Comparison of ENCODE assay signal across 2 cellular contexts in the genomic region with DNA sequence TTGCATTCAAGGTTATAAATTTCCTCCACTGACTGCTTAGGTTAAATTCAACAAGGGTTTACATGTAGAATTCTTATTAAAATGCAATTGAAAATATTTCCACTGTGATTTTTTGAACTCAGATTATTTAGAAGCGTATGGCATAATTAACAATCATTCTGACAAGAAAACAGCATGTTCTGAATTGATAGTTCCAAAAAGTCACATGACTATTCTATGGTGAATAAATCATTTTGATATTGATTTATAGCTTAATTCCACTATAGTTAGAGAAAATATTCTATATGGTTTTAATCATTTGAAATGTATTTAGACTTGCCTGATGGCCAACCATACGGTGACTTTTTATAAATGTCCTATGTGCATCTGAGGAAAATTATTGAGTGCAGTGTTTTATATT.
TF ChIP-seq lines count a peak whose summit lies in the region.

No MANE protein-coding gene starts in this region.

TF ChIP-seq in HepG2, 621 proteins besides CTCF, POLR2A, EP300 and RAD21:
- no peak for TF ChIP-seq MED13 (CRISPR knock-in tag; IDR thresholded peaks at IDR 0.05)
- TF ChIP-seq MNT (IDR thresholded peaks at IDR 0.05), result peak; percentile 63
- no peak for TF ChIP-seq AFF4 (CRISPR knock-in tag; IDR thresholded peaks at IDR 0.05)
- no peak for TF ChIP-seq ZFP82 (CRISPR knock-in tag; IDR thresholded peaks at IDR 0.05; ENCODE audit: borderline replicate concordance)

TF ChIP-seq in K562, 482 proteins besides CTCF, POLR2A, EP300 and RAD21:
- TF ChIP-seq ZNF12 (CRISPR knock-in tag; IDR thresholded peaks at IDR 0.05) (no peak), HIVEP1 (CRISPR knock-in tag; IDR thresholded peaks at IDR 0.05) (no peak), MAX (CRISPR knock-in tag; IDR thresholded peaks at IDR 0.05) (no peak)
- TF ChIP-seq, protein P1, sequence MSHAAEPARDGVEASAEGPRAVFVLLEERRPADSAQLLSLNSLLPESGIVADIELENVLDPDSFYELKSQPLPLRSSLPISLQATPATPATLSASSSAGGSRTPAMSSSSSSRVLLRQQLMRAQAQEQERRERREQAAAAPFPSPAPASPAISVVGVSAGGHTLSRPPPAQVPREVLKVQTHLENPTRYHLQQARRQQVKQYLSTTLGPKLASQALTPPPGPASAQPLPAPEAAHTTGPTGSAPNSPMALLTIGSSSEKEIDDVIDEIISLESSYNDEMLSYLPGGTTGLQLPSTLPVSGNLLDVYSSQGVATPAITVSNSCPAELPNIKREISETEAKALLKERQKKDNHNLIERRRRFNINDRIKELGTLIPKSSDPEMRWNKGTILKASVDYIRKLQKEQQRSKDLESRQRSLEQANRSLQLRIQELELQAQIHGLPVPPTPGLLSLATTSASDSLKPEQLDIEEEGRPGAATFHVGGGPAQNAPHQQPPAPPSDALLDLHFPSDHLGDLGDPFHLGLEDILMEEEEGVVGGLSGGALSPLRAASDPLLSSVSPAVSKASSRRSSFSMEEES (CRISPR knock-in tag; IDR thresholded peaks at IDR 0.05), result peak; percentile 79
- TF ChIP-seq, protein P2, sequence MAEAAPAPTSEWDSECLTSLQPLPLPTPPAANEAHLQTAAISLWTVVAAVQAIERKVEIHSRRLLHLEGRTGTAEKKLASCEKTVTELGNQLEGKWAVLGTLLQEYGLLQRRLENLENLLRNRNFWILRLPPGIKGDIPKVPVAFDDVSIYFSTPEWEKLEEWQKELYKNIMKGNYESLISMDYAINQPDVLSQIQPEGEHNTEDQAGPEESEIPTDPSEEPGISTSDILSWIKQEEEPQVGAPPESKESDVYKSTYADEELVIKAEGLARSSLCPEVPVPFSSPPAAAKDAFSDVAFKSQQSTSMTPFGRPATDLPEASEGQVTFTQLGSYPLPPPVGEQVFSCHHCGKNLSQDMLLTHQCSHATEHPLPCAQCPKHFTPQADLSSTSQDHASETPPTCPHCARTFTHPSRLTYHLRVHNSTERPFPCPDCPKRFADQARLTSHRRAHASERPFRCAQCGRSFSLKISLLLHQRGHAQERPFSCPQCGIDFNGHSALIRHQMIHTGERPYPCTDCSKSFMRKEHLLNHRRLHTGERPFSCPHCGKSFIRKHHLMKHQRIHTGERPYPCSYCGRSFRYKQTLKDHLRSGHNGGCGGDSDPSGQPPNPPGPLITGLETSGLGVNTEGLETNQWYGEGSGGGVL (CRISPR knock-in tag; IDR thresholded peaks at IDR 0.05), result no peak
